ENCODE assay signal across 23 cellular contexts in genomic region chr22:28052818-28053217, GRCh38.
A peak's percentile ranks its signal among the peaks of the same experiment; 100 is the strongest.
DNase-seq lines count a peak whose midpoint lies in the region; ATAC-seq and TF ChIP-seq lines count a peak whose summit lies in the region.
"Had no signal": no experiment of that assay in that cellular context is flagged by ENCODE, and none has a peak within 500 bp of the region (broad histone marks: within the 10 kb centered on the region; RNA-seq: fewer than 3 reads in every experiment).

No MANE protein-coding gene starts in this region.

- H3K27ac Mint-ChIP-seq in GM23338 = no peak overlapping the region
- H3K27ac Mint-ChIP-seq in nephron progenitor cell = peak overlapping the region; percentile 43
- H3K27ac Mint-ChIP-seq: activated CD8-positive, alpha-beta T cell treated with anti-CD3 and anti-CD28 coated beads, Interleukin-2, amount 10 ng/mL, durations not matched to agents 7 days and 5 days; activated naive CD8-positive, alpha-beta T cell; activated T-cell treated with anti-CD3 and anti-CD28 coated beads, Interleukin-2, amount 50 U/mL, for 24 hours; CD4-positive, CD25-positive, alpha-beta regulatory T cell; HFFc6; stimulated activated memory B cell treated with anti-CD40 and anti-IgM and Interleukin-4, amounts not matched to agents 10 μg/mL and 1 μg/mL and 100 μg/mL, for 72 hours; T-helper 2 cell treated with Interferon-gamma antibody and Interleukin-4, amounts not matched to agents 5 μg/mL and 100 μg/mL, for 36 hours had no signal

- H3K27me3 ChIP-seq in GM23338 (ENCODE audit: insufficient read depth) (no peaks in the 10 kb centered on the region), prostate gland (replicated peaks; ENCODE audit: insufficient read depth) (no peaks in the 10 kb centered on the region)
- H3K27me3 ChIP-seq in effector memory CD4-positive, alpha-beta T cell (replicated peaks; ENCODE audit: control insufficient read depth, insufficient read depth, low read length, poor library complexity, severe bottlenecking) = no peaks in the 10 kb centered on the region
- H3K27me3 ChIP-seq: hepatocyte, pancreas, SJSA1, tibial artery had no signal

- DNase-seq in GM23338 (ENCODE audit: low spot score) = peak; percentile 6
- DNase-seq in NCI-H146 treated with DMSO at 0.1 percent for 48 hours (lab: John Stamatoyannopoulos, UW; ENCODE audit: unreplicated experiment) = peak; percentile 28
- peak; percentile 4 for DNase-seq in NCI-H774 (lab: John Stamatoyannopoulos, UW)
- DNase-seq in nephron progenitor cell = peak; percentile 33
- no peak for DNase-seq in prostate gland (ENCODE audit: low spot score)
- no peak for DNase-seq in effector CD4-positive, alpha-beta T cell
- DNase-seq in activated effector memory CD4-positive, alpha-beta T cell treated with Interleukin-2 at 50 U/mL for 16 hours = no peak
- DNase-seq in effector memory CD4-positive, alpha-beta T cell = no peak
- DNase-seq: activated CD4-positive, CD25-positive, alpha-beta regulatory T cell; activated CD8-positive, alpha-beta T cell treated with anti-CD3 and anti-CD28 coated beads, Interleukin-2, amount 10 ng/mL, durations not matched to agents 7 days and 5 days; activated T-cell treated with anti-CD3 and anti-CD28 coated beads, Interleukin-2, amount 50 U/mL, for 24 hours; CD4-positive, CD25-positive, alpha-beta regulatory T cell; HFFc6; islet precursor cell; lower lobe of right lung; NCI-H82; pancreas; tibial artery had no signal

- H4K20me1 ChIP-seq in GM23338 (replicated peaks; ENCODE audit: insufficient read depth) = no peaks in the 10 kb centered on the region; the same call in 1 of the 2 replicates

- no peak overlapping the region for H2AFZ ChIP-seq in GM23338
- H2AFZ ChIP-seq: hepatocyte had no signal

- H3K36me3 Mint-ChIP-seq in GM23338 (ENCODE audit: low read depth) = no peaks in the 10 kb centered on the region
- H3K36me3 Mint-ChIP-seq in nephron progenitor cell (ENCODE audit: low read depth) = no peaks in the 10 kb centered on the region
- H3K36me3 Mint-ChIP-seq: activated naive CD8-positive, alpha-beta T cell; CD4-positive, CD25-positive, alpha-beta regulatory T cell; stimulated activated memory B cell treated with anti-CD40 and anti-IgM and Interleukin-4, amounts not matched to agents 10 μg/mL and 1 μg/mL and 100 μg/mL, for 72 hours had no signal

- TF ChIP-seq CTCF in GM23338 (conservative IDR thresholded peaks at IDR 0.05; ENCODE audit: low read depth in 2 of 2) (0 out of 4 replicates have a peak, but pooled peaks of 1 of the 2 experiments have one; percentile 12), nephron progenitor cell (IDR thresholded peaks at IDR 0.05) (no peak), prostate gland (IDR thresholded peaks at IDR 0.05) (no peak)

- H3K9me3 Mint-ChIP-seq in GM23338 = no peaks in the 10 kb centered on the region
- no peaks in the 10 kb centered on the region for H3K9me3 Mint-ChIP-seq in nephron progenitor cell
- H3K9me3 Mint-ChIP-seq: activated T-cell treated with anti-CD3 and anti-CD28 coated beads, Interleukin-2, amount 50 U/mL, for 24 hours; CD4-positive, CD25-positive, alpha-beta regulatory T cell; HFFc6; stimulated activated memory B cell treated with anti-CD40 and anti-IgM and Interleukin-4, amounts not matched to agents 10 μg/mL and 1 μg/mL and 100 μg/mL, for 72 hours; T-helper 2 cell treated with Interferon-gamma antibody and Interleukin-4, amounts not matched to agents 5 μg/mL and 100 μg/mL, for 36 hours had no signal

- H3K27ac ChIP-seq in GM23338 (ENCODE audit: low read depth) = no peak overlapping the region
- H3K27ac ChIP-seq in prostate gland = no peak overlapping the region
- H3K27ac ChIP-seq in effector memory CD4-positive, alpha-beta T cell (ENCODE audit: insufficient read depth, low read length, poor library complexity, severe bottlenecking) = no peak overlapping the region
- H3K27ac ChIP-seq: hepatocyte, lower lobe of right lung, pancreas, SJSA1, tibial artery had no signal

- H3K27me3 Mint-ChIP-seq in GM23338 (ENCODE audit: insufficient read depth, low read depth, poor library complexity) = no peaks in the 10 kb centered on the region
- peaks cover 3% of the 10 kb centered on the region for H3K27me3 Mint-ChIP-seq in nephron progenitor cell (ENCODE audit: low read depth, poor library complexity)
- H3K27me3 Mint-ChIP-seq: activated naive CD8-positive, alpha-beta T cell; activated T-cell treated with anti-CD3 and anti-CD28 coated beads, Interleukin-2, amount 50 U/mL, for 24 hours; stimulated activated memory B cell treated with anti-CD40 and anti-IgM and Interleukin-4, amounts not matched to agents 10 μg/mL and 1 μg/mL and 100 μg/mL, for 72 hours had no signal

- peaks cover 10% of the 10 kb centered on the region; the same call in 2 of the 3 replicates for H3K4me1 Mint-ChIP-seq in GM23338
- peaks cover 37% of the 10 kb centered on the region for H3K4me1 Mint-ChIP-seq in nephron progenitor cell
- H3K4me1 Mint-ChIP-seq: CD4-positive, CD25-positive, alpha-beta regulatory T cell; stimulated activated memory B cell treated with anti-CD40 and anti-IgM and Interleukin-4, amounts not matched to agents 10 μg/mL and 1 μg/mL and 100 μg/mL, for 72 hours had no signal

- WGBS in prostate gland = 62% methylated on average over 9 of the region's 9 CpGs

- H3K36me3 ChIP-seq in GM23338 (ENCODE audit: insufficient read depth) (no peaks in the 10 kb centered on the region), prostate gland (no peaks in the 10 kb centered on the region)
- H3K36me3 ChIP-seq in effector memory CD4-positive, alpha-beta T cell (ENCODE audit: control insufficient read depth, insufficient read depth, low read length) = no peaks in the 10 kb centered on the region
- H3K36me3 ChIP-seq: lower lobe of right lung, pancreas, SJSA1, tibial artery had no signal

- H3F3A ChIP-seq in GM23338 (replicated peaks; ENCODE audit: low read depth) = no peaks in the 10 kb centered on the region

- no peaks in the 10 kb centered on the region for H3K9me2 ChIP-seq in GM23338 (ENCODE audit: insufficient read depth)

- H3K9me3 ChIP-seq in prostate gland = no peaks in the 10 kb centered on the region
- H3K9me3 ChIP-seq in effector memory CD4-positive, alpha-beta T cell (ENCODE audit: control insufficient read depth, low read length) = no peaks in the 10 kb centered on the region
- H3K9me3 ChIP-seq: lower lobe of right lung, pancreas, SJSA1, tibial artery had no signal

- H3K4me3 ChIP-seq in GM23338 = no peak overlapping the region
- no peak overlapping the region for H3K4me3 ChIP-seq in prostate gland
- H3K4me3 ChIP-seq in effector memory CD4-positive, alpha-beta T cell (ENCODE audit: insufficient read depth, low read depth, low read length, poor library complexity, severe bottlenecking) = no peak overlapping the region
- H3K4me3 ChIP-seq: hepatocyte, lower lobe of right lung, pancreas, SJSA1, tibial artery had no signal

- no peak overlapping the region for H3K4me3 Mint-ChIP-seq in GM23338
- no peak overlapping the region for H3K4me3 Mint-ChIP-seq in nephron progenitor cell
- H3K4me3 Mint-ChIP-seq: activated CD8-positive, alpha-beta T cell treated with anti-CD3 and anti-CD28 coated beads, Interleukin-2, amount 10 ng/mL, durations not matched to agents 7 days and 5 days; activated naive CD8-positive, alpha-beta T cell; activated T-cell treated with anti-CD3 and anti-CD28 coated beads, Interleukin-2, amount 50 U/mL, for 24 hours; CD4-positive, CD25-positive, alpha-beta regulatory T cell; HFFc6; stimulated activated memory B cell treated with anti-CD40 and anti-IgM and Interleukin-4, amounts not matched to agents 10 μg/mL and 1 μg/mL and 100 μg/mL, for 72 hours; T-helper 2 cell treated with Interferon-gamma antibody and Interleukin-4, amounts not matched to agents 5 μg/mL and 100 μg/mL, for 36 hours had no signal

- H3K4me2 ChIP-seq in GM23338 = no peak overlapping the region
- H3K4me2 ChIP-seq: hepatocyte had no signal

- H3K4me1 ChIP-seq in GM23338 (ENCODE audit: insufficient read depth) (no peaks in the 10 kb centered on the region; the same call in 1 of the 2 replicates), prostate gland (replicated peaks) (no peaks in the 10 kb centered on the region)
- no peaks in the 10 kb centered on the region for H3K4me1 ChIP-seq in effector memory CD4-positive, alpha-beta T cell (ENCODE audit: control insufficient read depth, insufficient read depth, low read length, poor library complexity, severe bottlenecking)
- H3K4me1 ChIP-seq: pancreas, SJSA1 had no signal

- ATAC-seq in GM23338 = peak; percentile 37
- ATAC-seq: activated CD8-positive, alpha-beta T cell treated with anti-CD3 and anti-CD28 coated beads, Interleukin-2, amount 10 ng/mL, durations not matched to agents 7 days and 5 days; lower lobe of right lung; pancreas; stimulated activated memory B cell treated with anti-CD40 and anti-IgM and Interleukin-4, amounts not matched to agents 10 μg/mL and 1 μg/mL and 100 μg/mL, for 72 hours had no signal

- H3K79me2 ChIP-seq in GM23338 (replicated peaks; ENCODE audit: insufficient read depth) = no peaks in the 10 kb centered on the region
- H3K79me2 ChIP-seq: hepatocyte had no signal

- intact Hi-C loops in prostate gland (cut with DNase I) = loop anchor here (2.0 to 10.0 kb wide), 3 partner anchors 132 to 542 kb away; no protein-coding TSS in a partner anchor

- no peak for TF ChIP-seq POLR2A in prostate gland (IDR thresholded peaks at IDR 0.05)

Comparison
In these comparisons a context has a peak if more than half of its experiments do, and no peak if none do; other contexts are left out.
1. DNase-seq: peak in GM23338 (single experiment), NCI-H146 treated with DMSO at 0.1 percent for 48 hours (single experiment), NCI-H774 (single experiment) and nephron progenitor cell (single experiment); none in prostate gland (single experiment), effector CD4-positive, alpha-beta T cell (single experiment), activated effector memory CD4-positive, alpha-beta T cell treated with Interleukin-2 at 50 U/mL for 16 hours (single experiment) and effector memory CD4-positive, alpha-beta T cell (0 of 3).